In the genomic region with DNA sequence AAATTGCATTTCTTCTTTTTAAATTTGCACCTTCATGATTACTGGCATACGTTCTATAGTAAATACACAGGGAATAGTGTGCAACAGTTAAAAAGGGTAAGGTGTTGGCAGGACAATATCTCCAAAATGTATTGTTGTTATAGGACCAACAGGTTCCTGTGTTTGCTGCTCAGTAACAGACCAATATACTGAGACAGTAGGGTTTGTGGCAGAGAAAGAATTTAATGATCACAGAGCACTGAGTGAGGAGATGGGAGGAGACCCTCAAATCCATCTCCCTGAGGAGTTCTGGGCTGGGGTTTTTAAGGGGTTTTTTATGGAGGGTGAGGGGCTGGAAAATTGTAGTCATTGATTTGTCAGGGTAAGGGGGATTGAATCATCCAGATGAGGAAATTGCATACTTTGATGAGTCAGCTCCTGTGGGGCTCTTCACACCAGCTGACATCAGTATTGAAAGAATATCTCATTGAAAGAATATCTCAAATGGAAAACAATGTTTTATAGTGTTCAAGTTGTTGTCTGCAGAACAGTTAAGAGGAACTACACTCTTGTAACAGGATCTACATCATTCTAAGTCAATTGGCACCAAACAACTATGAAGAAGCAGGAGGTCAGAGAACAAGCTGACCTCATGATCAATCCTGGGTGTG, we compare ENCODE assay signal across 13 cellular contexts.
DNase-seq lines count a peak whose midpoint lies in the region; ATAC-seq lines count a peak whose summit lies in the region.
"Had no signal": no experiment of that assay in that cellular context is flagged by ENCODE, and none has a peak within 500 bp of the region (broad histone marks: within the 10 kb centered on the region; RNA-seq: fewer than 3 reads in every experiment).

No MANE protein-coding gene starts in this region.

- H3K27me3 Mint-ChIP-seq in activated CD4-positive, alpha-beta T cell treated with anti-CD3 and anti-CD28 coated beads for 36 hours = peaks cover 15% of the 10 kb centered on the region
- H3K27me3 Mint-ChIP-seq in activated naive CD8-positive, alpha-beta T cell = no peaks in the 10 kb centered on the region

- H3K4me3 Mint-ChIP-seq in activated CD4-positive, alpha-beta T cell treated with anti-CD3 and anti-CD28 coated beads for 36 hours = peak overlapping the region; percentile 1
- peak overlapping the region; percentile 21 for H3K4me3 Mint-ChIP-seq in activated naive CD8-positive, alpha-beta T cell
- H3K4me3 Mint-ChIP-seq: neural crest cell, type B pancreatic cell had no signal

- intact Hi-C loops in activated CD4-positive, alpha-beta T cell treated with anti-CD3 and anti-CD28 coated beads for 36 hours (cut with DNase I, micrococcal nuclease) = loop anchor here (1.0 to 10.0 kb wide), 6 partner anchors 56 to 552 kb away; no protein-coding TSS in a partner anchor

- peaks cover 52% of the 10 kb centered on the region for H3K4me1 Mint-ChIP-seq in activated CD4-positive, alpha-beta T cell treated with anti-CD3 and anti-CD28 coated beads for 36 hours
- H3K4me1 Mint-ChIP-seq in activated naive CD8-positive, alpha-beta T cell (ENCODE audit: low read depth) = peaks cover 43% of the 10 kb centered on the region

- peaks cover 5% of the 10 kb centered on the region for H3K36me3 Mint-ChIP-seq in activated CD4-positive, alpha-beta T cell treated with anti-CD3 and anti-CD28 coated beads for 36 hours (ENCODE audit: low read depth)
- peaks cover 2% of the 10 kb centered on the region for H3K36me3 Mint-ChIP-seq in activated naive CD8-positive, alpha-beta T cell

- ATAC-seq in activated CD4-positive, alpha-beta T cell treated with anti-CD3 and anti-CD28 coated beads for 36 hours = peak; percentile 85
- ATAC-seq in HG03469 (IDR thresholded peaks at IDR 0.05; ENCODE audit: unreplicated experiment) = no peak

- DNase-seq in activated CD4-positive, alpha-beta T cell treated with anti-CD3 and anti-CD28 coated beads for 36 hours = peak; percentile 57
- no peak for DNase-seq in activated CD4-positive, alpha-beta T cell treated with anti-CD3 and anti-CD28 coated beads for 4 hours
- DNase-seq in HS-5 (ENCODE audit: low read depth) = peak; percentile 25
- peak; percentile 45 for DNase-seq in iris pigment epithelial cell (ENCODE audit: low read depth)
- no peak for DNase-seq in effector CD4-positive, alpha-beta T cell
- no peak for DNase-seq in DMS153 (lab: John Stamatoyannopoulos, UW)
- DNase-seq: central memory CD4-positive, alpha-beta T cell; NCI-H187 treated with DMSO at 0.1 percent for 48 hours; SIG-M5 had no signal

- CTCF ChIA-PET in activated CD4-positive, alpha-beta T cell treated with anti-CD3 and anti-CD28 coated beads for 36 hours (lab: Charles Lee) = interaction anchor here (1.1 kb wide), 2 partner anchors 33 to 49 kb away, joined by 3 read pairs; no protein-coding TSS in a partner anchor

- POLR2A ChIA-PET in activated CD4-positive, alpha-beta T cell treated with anti-CD3 and anti-CD28 coated beads for 36 hours (lab: Charles Lee) = no interaction called here

- peak overlapping the region; percentile 84 for H3K27ac Mint-ChIP-seq in activated CD4-positive, alpha-beta T cell treated with anti-CD3 and anti-CD28 coated beads for 36 hours
- peak overlapping the region; percentile 93 for H3K27ac Mint-ChIP-seq in activated naive CD8-positive, alpha-beta T cell
- H3K27ac Mint-ChIP-seq: type B pancreatic cell had no signal

- H3K9me3 Mint-ChIP-seq in activated CD4-positive, alpha-beta T cell treated with anti-CD3 and anti-CD28 coated beads for 36 hours (ENCODE audit: low read depth) = peaks cover 5% of the 10 kb centered on the region
- peaks cover 9% of the 10 kb centered on the region for H3K9me3 Mint-ChIP-seq in activated naive CD8-positive, alpha-beta T cell (ENCODE audit: low read depth)

Comparison
In these comparisons a context has a peak if more than half of its experiments do, and no peak if none do; other contexts are left out.
1. DNase-seq: peak in activated CD4-positive, alpha-beta T cell treated with anti-CD3 and anti-CD28 coated beads for 36 hours (single experiment), HS-5 (single experiment) and iris pigment epithelial cell (single experiment); none in activated CD4-positive, alpha-beta T cell treated with anti-CD3 and anti-CD28 coated beads for 4 hours (0 of 2), effector CD4-positive, alpha-beta T cell (single experiment) and DMS153 (single experiment).